Comparison of ENCODE assay signal across 27 cellular contexts in the genomic region with DNA sequence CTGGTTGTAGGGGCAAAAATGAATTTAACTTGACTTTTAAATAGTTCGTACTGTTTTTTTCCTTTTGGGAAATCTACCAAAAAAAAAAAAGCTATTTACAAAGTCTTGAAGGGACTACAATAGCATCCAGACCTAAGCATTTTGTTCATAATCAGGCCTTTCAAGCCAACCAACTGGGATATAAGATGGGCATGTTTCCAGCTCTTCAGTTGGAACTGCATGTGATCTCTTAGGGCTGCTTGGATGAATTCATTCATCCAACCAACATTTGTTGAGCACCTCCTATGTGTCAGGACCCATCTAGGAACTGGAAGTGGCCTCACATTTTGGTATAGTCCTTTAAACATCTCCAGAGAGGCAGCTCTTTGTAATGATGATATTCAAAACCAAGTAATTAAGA.
DNase-seq lines count a peak whose midpoint lies in the region; ATAC-seq, FAIRE-seq and TF ChIP-seq lines count a peak whose summit lies in the region.
"Had no signal": no experiment of that assay in that cellular context is flagged by ENCODE, and none has a peak within 500 bp of the region (broad histone marks: within the 10 kb centered on the region; RNA-seq: fewer than 3 reads in every experiment).

No MANE protein-coding gene starts in this region.

- H3K27me3 ChIP-seq in right cardiac atrium (ENCODE audit: control insufficient read depth, insufficient read depth), result no peaks in the 10 kb centered on the region
- H3K27me3 ChIP-seq: body of pancreas, left lung had no signal

- peaks cover 8% of the 10 kb centered on the region for H3K36me3 Mint-ChIP-seq in T-helper 17 cell (ENCODE audit: low read depth)

- peaks cover 2% of the 10 kb centered on the region for H3K4me1 ChIP-seq in right cardiac atrium (ENCODE audit: control insufficient read depth, insufficient read depth, low read length)
- H3K4me1 ChIP-seq: prostate gland had no signal

- H3K4me1 Mint-ChIP-seq in T-helper 17 cell, result peaks cover 32% of the 10 kb centered on the region
- H3K4me1 Mint-ChIP-seq: endodermal cell had no signal

- H3K4me3 Mint-ChIP-seq in T-helper 17 cell, result no peak overlapping the region
- H3K4me3 Mint-ChIP-seq: activated T-helper 1 cell treated with anti-CD3 and anti-CD28 coated beads, Interleukin-12 subunit alpha, Interleukin-12 subunit beta, Interleukin-2, Interleukin-4 antibody, amounts not matched to agents 30 ng/mL and 10 ng/mL and 1 ng/mL, durations not matched to agents 14 hours and 24 hours and 36 hours; endodermal cell; stimulated activated memory B cell treated with anti-CD40 and anti-IgM and Interleukin-4, amounts not matched to agents 10 μg/mL and 1 μg/mL and 100 μg/mL, for 72 hours had no signal

- 73% methylated on average over 1 of the region's 1 CpG for WGBS in right cardiac atrium

- peak; percentile 29 to 38 for ATAC-seq in right cardiac atrium
- no peak for ATAC-seq in Right ventricle myocardium inferior
- ATAC-seq in T-helper 17 cell, result no peak
- ATAC-seq in HG02938 (IDR thresholded peaks at IDR 0.05; ENCODE audit: unreplicated experiment), result no peak
- ATAC-seq in HG03139 (IDR thresholded peaks at IDR 0.05; ENCODE audit: unreplicated experiment), result no peak
- ATAC-seq: body of pancreas; left lung; stimulated activated memory B cell treated with anti-CD40 and anti-IgM and Interleukin-4, amounts not matched to agents 10 μg/mL and 1 μg/mL and 100 μg/mL, for 72 hours had no signal

- no peak for TF ChIP-seq POLR2A in H54 (IDR thresholded peaks at IDR 0.05; ENCODE audit: low read depth, low read length)

- no peak overlapping the region for H3K27ac ChIP-seq in right cardiac atrium (ENCODE audit: low read length)
- H3K27ac ChIP-seq: body of pancreas, GM23248, left lung, prostate gland had no signal

- peak overlapping the region; percentile 4 for H3K27ac Mint-ChIP-seq in T-helper 17 cell
- H3K27ac Mint-ChIP-seq: activated T-helper 1 cell treated with anti-CD3 and anti-CD28 coated beads, Interleukin-12 subunit alpha, Interleukin-12 subunit beta, Interleukin-2, Interleukin-4 antibody, amounts not matched to agents 30 ng/mL and 10 ng/mL and 1 ng/mL, durations not matched to agents 14 hours and 24 hours and 36 hours; endodermal cell; stimulated activated memory B cell treated with anti-CD40 and anti-IgM and Interleukin-4, amounts not matched to agents 10 μg/mL and 1 μg/mL and 100 μg/mL, for 72 hours had no signal

- no peak for DNase-seq in right cardiac atrium
- DNase-seq in Right ventricle myocardium inferior (ENCODE audit: missing footprints), result no peak
- no peak for DNase-seq in T-helper 17 cell
- no peak for DNase-seq in frontal cortex (ENCODE audit: low spot score in 2 of 2)
- peak; percentile 82 for DNase-seq in superior temporal gyrus (ENCODE audit: extremely low spot score)
- DNase-seq in H54 (ENCODE audit: insufficient read length, low spot score), result no peak
- DNase-seq: activated CD4-positive, alpha-beta T cell treated with anti-CD3 and anti-CD28 coated beads for 48 hours; body of pancreas; DMS153; endodermal cell; GM23248; Kasumi-1; left lung; NCI-H2029; NCI-H2227 treated with DMSO at 0.1 percent for 48 hours; NCI-H774; OCI-M1; SHP77; T-helper 1 cell had no signal

- no peak overlapping the region for H3K4me3 ChIP-seq in right cardiac atrium (ENCODE audit: low read length)
- H3K4me3 ChIP-seq: body of pancreas, GM23248, left lung, prostate gland, smooth muscle cell had no signal

- FAIRE-seq in frontal cortex (lab: Jason Lieb, UNC) (peak; percentile 17), H54 (lab: Jason Lieb, UNC) (no peak)
- FAIRE-seq: colon, G401.6 had no signal

- H3K27me3 Mint-ChIP-seq in T-helper 17 cell, result no peaks in the 10 kb centered on the region
- H3K27me3 Mint-ChIP-seq: stimulated activated memory B cell treated with anti-CD40 and anti-IgM and Interleukin-4, amounts not matched to agents 10 μg/mL and 1 μg/mL and 100 μg/mL, for 72 hours had no signal

- H3K9me3 ChIP-seq in right cardiac atrium (ENCODE audit: control insufficient read depth, low read length) (no peaks in the 10 kb centered on the region), T-helper 17 cell (ENCODE audit: control insufficient read depth, low read length, poor library complexity, severe bottlenecking) (no peaks in the 10 kb centered on the region)
- H3K9me3 ChIP-seq: body of pancreas, left lung, prostate gland had no signal

- intact Hi-C loops in right cardiac atrium (cut with DNase I), result no loop called here
- intact Hi-C loops in Right ventricle myocardium inferior (cut with DNase I), result no loop called here

Comparison
In these comparisons a context has a peak if more than half of its experiments do, and no peak if none do; other contexts are left out.
1. ATAC-seq: peak in right cardiac atrium (2 of 2); none in Right ventricle myocardium inferior (single experiment), T-helper 17 cell (single experiment), HG02938 (single experiment) and HG03139 (single experiment).